In the genomic region with DNA sequence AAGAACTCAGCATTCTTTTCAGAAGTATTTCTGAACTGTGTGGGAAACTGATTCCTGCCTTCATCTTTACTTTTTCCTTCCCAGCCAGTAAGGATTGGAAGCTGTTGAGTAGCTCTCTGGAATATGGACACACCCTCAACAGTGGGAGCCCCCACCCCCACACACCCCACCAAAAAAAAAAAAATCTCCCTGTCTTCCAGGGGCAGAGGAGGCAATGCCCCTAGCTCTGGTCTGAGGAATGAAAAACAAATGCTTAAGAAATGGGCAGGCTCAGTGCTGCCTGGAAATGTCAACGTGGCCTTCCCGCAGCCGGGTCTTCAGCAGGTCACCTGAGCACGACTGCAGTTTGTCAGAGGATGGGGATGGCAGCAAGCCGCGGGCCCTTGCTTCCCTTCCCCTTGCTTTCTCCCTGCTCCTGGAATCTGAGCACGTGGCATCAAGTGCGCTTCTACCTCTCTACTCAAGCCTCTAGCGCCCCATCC, we compare ENCODE assay signal across 8 cellular contexts. TPM values are rescaled to one million over a fixed set of nuclear protein-coding genes. Genes with fewer than 3 reads are reported as not detected.
DNase-seq lines count a peak whose midpoint lies in the region; ATAC-seq, FAIRE-seq and TF ChIP-seq lines count a peak whose summit lies in the region.

No MANE protein-coding gene starts in this region.

- 4 to 7% methylated on average over 9 of the region's 9 CpGs for WGBS in heart right ventricle, 2 donors
- 31 to 35% methylated on average over 9 of the region's 9 CpGs for WGBS in ectodermal cell, 2 experiments
- WGBS in pancreas, 2 donors = 6 to 9% methylated on average over 7 to 9 of the region's 9 CpGs

- peak overlapping the region; percentile 56 for H2AFZ ChIP-seq in KMS-11 (ENCODE audit: low read depth)

- TF ChIP-seq CTCF in heart right ventricle (IDR thresholded peaks at IDR 0.05) = no peak
- 0 out of 2 replicates have a peak, but pooled peaks have one; percentile 10 for TF ChIP-seq CTCF in KMS-11 (conservative IDR thresholded peaks at IDR 0.05; ENCODE audit: low read depth, low read length)
- no peak for TF ChIP-seq CTCF in pancreas (IDR thresholded peaks at IDR 0.05)

- DNase-seq in heart right ventricle (no peak), cardiac septum (ENCODE audit: low spot score) (no peak), pancreas (no peak), DMS 273 (lab: John Stamatoyannopoulos, UW; ENCODE audit: unreplicated experiment) (no peak), AG20443 (ENCODE audit: low spot score) (no peak), CD1c-positive myeloid dendritic cell (ENCODE audit: extremely low spot score) (no peak)

- H4K20me1 ChIP-seq in KMS-11 (ENCODE audit: insufficient read depth) = peaks cover 20% of the 10 kb centered on the region

- ATAC-seq in heart right ventricle = peak in 4 of 8 donors; percentile 3 to 27 (median 18)
- peak; percentile 33 to 41 (median 34) for ATAC-seq in pancreas

- H3K36me3 ChIP-seq in heart right ventricle (peaks cover 0 to 33% (median 0%) of the 10 kb centered on the region in 9 donors), KMS-11 (ENCODE audit: insufficient read depth) (peaks cover 17% of the 10 kb centered on the region; the same call in 1 of the 2 replicates), ectodermal cell (ENCODE audit: control insufficient read depth, insufficient read depth, low read length) (no peaks in the 10 kb centered on the region), pancreas (no peaks in the 10 kb centered on the region)

- H3K9me3 ChIP-seq in heart right ventricle (no peaks in the 10 kb centered on the region), ectodermal cell (ENCODE audit: control insufficient read depth, low read length) (no peaks in the 10 kb centered on the region), pancreas (no peaks in the 10 kb centered on the region)

- peaks cover 7 to 71% (median 31%) of the 10 kb centered on the region in 9 donors for H3K4me1 ChIP-seq in heart right ventricle
- peaks cover 60% of the 10 kb centered on the region for H3K4me1 ChIP-seq in KMS-11 (ENCODE audit: low read depth, poor library complexity, severe bottlenecking)
- peaks cover 21% of the 10 kb centered on the region for H3K4me1 ChIP-seq in ectodermal cell (ENCODE audit: control insufficient read depth, insufficient read depth, low read length)
- H3K4me1 ChIP-seq in pancreas = peaks cover 0 to 13% (median 0%) of the 10 kb centered on the region in 3 donors

- H3K79me2 ChIP-seq in KMS-11 (ENCODE audit: insufficient read depth, low read depth) = peaks cover 33% of the 10 kb centered on the region

- H3K9ac ChIP-seq in KMS-11 = peak overlapping the region; percentile 74

- H3K4me3 ChIP-seq in heart right ventricle (peak overlapping the region; percentile 42 to 71 (median 60)), KMS-11 (IDR thresholded peaks at IDR 0.05; ENCODE audit: insufficient read depth, low read depth, low read length) (peak overlapping the region; percentile 96), ectodermal cell (ENCODE audit: insufficient read depth, low read depth, low read length) (peak overlapping the region; percentile 31), pancreas (peak overlapping the region; percentile 19 to 54 (median 39))

- peak overlapping the region; percentile 74 for H3K4me2 ChIP-seq in KMS-11

- H3K27ac ChIP-seq in heart right ventricle = peak overlapping the region in 9 of 10 donors; percentile 15 to 75 (median 58)
- H3K27ac ChIP-seq in KMS-11 = peak overlapping the region; percentile 45
- no peak overlapping the region for H3K27ac ChIP-seq in ectodermal cell (ENCODE audit: insufficient read depth, low read depth, low read length, poor library complexity, severe bottlenecking)
- no peak overlapping the region for H3K27ac ChIP-seq in pancreas

- H3K27me3 ChIP-seq in heart right ventricle (peaks cover 0 to 17% (median 0%) of the 10 kb centered on the region in 7 donors), KMS-11 (ENCODE audit: insufficient read depth, low read depth) (peaks cover 2% of the 10 kb centered on the region; the same call in 1 of the 2 replicates), ectodermal cell (ENCODE audit: control insufficient read depth, insufficient read depth, low read length, poor library complexity, severe bottlenecking) (peaks cover 27% of the 10 kb centered on the region), pancreas (no peaks in the 10 kb centered on the region)

- intact Hi-C loops in heart right ventricle (cut with DNase I) = loop anchor here in 5 of 10 donors (5.0 kb wide), 4 partner anchors 69 to 234 kb away; a partner anchor contains a TSS
- intact Hi-C loops in cardiac septum (cut with DNase I) = loop anchor here (5.0 kb wide), 2 partner anchors 119 to 234 kb away; a partner anchor contains a TSS
- intact Hi-C loops in pancreas (cut with DNase I) = loop anchor here in 1 of 3 donors (5.0 kb wide), 1 partner anchor 184 kb away; a partner anchor contains a TSS

- FAIRE-seq in pancreas (lab: Jason Lieb, UNC) = no peak

RNA-seq across cellular contexts. Expression of a gene that starts 0.5 kb away (rescaled TPM):
- total RNA-seq in heart right ventricle (1 to 10 TPM in 9 of 10 donors, under 1 TPM in 1; 0.42 to 8.7 (median 2.1) TPM), cardiac septum (1.9 TPM), pancreas (1 to 10 TPM; 1.8 to 4.4 (median 2.7) TPM)
- polyA plus RNA-seq in heart right ventricle (1 to 10 TPM; 2.5 TPM), pancreas (10 to 100 TPM in 1 of 2 donors, 1 to 10 TPM in 1; 8.0 to 19.3 TPM)
- polyA plus RNA-seq in ectodermal cell (2013, experiment 1 of 4) = 6.6 TPM
- polyA plus RNA-seq in ectodermal cell (2013, experiment 2 of 4) = 6.5 TPM
- 8.1 TPM for polyA plus RNA-seq in ectodermal cell (2013, experiment 3 of 4)
- polyA plus RNA-seq in ectodermal cell (2013, experiment 4 of 4) = 9.6 TPM

RNA-seq across cellular contexts. Expression of a gene that starts 14.6 kb away (rescaled TPM):
- total RNA-seq in heart right ventricle (1 to 10 TPM; 1.5 to 4.7 (median 3.5) TPM), cardiac septum (3.3 TPM), pancreas (1 to 10 TPM; 1.1 to 7.0 (median 2.7) TPM)
- polyA plus RNA-seq in heart right ventricle (1 to 10 TPM; 1.4 to 2.2 TPM), pancreas (1 to 10 TPM; 1.8 to 2.8 TPM)
- 2.8 TPM for polyA plus RNA-seq in ectodermal cell (2013, experiment 1 of 4)
- polyA plus RNA-seq in ectodermal cell (2013, experiment 2 of 4) = 2.1 TPM
- 2.5 TPM for polyA plus RNA-seq in ectodermal cell (2013, experiment 3 of 4)
- 2.5 TPM for polyA plus RNA-seq in ectodermal cell (2013, experiment 4 of 4)

Comparison
In these comparisons a context has a peak if more than half of its experiments do, and no peak if none do; other contexts are left out.
1. H3K27ac ChIP-seq: peak in heart right ventricle (9 of 10) and KMS-11 (single experiment); none in ectodermal cell (single experiment) and pancreas (0 of 4).
2. H3K4me3 ChIP-seq: peak in every context shown above with its lines; median percentile 96 in KMS-11; 60 in heart right ventricle; 39 in pancreas; 31 in ectodermal cell.